16 cellular contexts compared by ENCODE assay signal in genomic region chr2:111678161-111678560, GRCh38.
DNase-seq lines count a peak whose midpoint lies in the region; TF ChIP-seq lines count a peak whose summit lies in the region.
"Had no signal": no experiment of that assay in that cellular context is flagged by ENCODE, and none has a peak within 500 bp of the region (broad histone marks: within the 10 kb centered on the region; RNA-seq: fewer than 3 reads in every experiment).

No MANE protein-coding gene starts in this region.

- H3K27me3 ChIP-seq in BLaER1 (no peaks in the 10 kb centered on the region), KMS-11 (ENCODE audit: insufficient read depth, low read depth) (no peaks in the 10 kb centered on the region), OCI-LY3 (ENCODE audit: low read depth, low read length) (peaks cover 28% of the 10 kb centered on the region)

- H3K27ac Mint-ChIP-seq in nephron = peak overlapping the region; percentile 8 to 24 (median 15)
- H3K27ac Mint-ChIP-seq: CD4-positive, CD25-positive, alpha-beta regulatory T cell had no signal

- H3K9ac ChIP-seq in BLaER1 (no peak overlapping the region), KMS-11 (peak overlapping the region; percentile 15; the same call in 1 of the 2 replicates), OCI-LY3 (ENCODE audit: low read length) (no peak overlapping the region)

- H3K36me3 Mint-ChIP-seq in nephron (ENCODE audit: low read depth) = peaks cover 5% of the 10 kb centered on the region
- H3K36me3 Mint-ChIP-seq: CD4-positive, CD25-positive, alpha-beta regulatory T cell had no signal

- DNase-seq in hepatic stellate cell (ENCODE audit: low spot score) (no peak), germinal center (ENCODE audit: low spot score) (no peak), erythroblast (lab: John Stamatoyannopoulos, UW) (no peak)
- no peak for DNase-seq in activated effector memory CD4-positive, alpha-beta T cell treated with Interleukin-2 at 50 U/mL for 16 hours
- DNase-seq: CD4-positive, CD25-positive, alpha-beta regulatory T cell; KBM-7; NCI-H1417 treated with DMSO at 0.1 percent for 48 hours; NCI-H2081; NCI-H226; NCI-H69; NK-92 treated with Interleukin-12 subunit alpha and Interleukin-12 subunit beta, amount 100 ng/mL, for 24 hours had no signal

- H3K9me3 ChIP-seq in BLaER1 = peaks cover 5% of the 10 kb centered on the region; the same call in 1 of the 2 replicates
- no peaks in the 10 kb centered on the region for H3K9me3 ChIP-seq in OCI-LY3 (ENCODE audit: insufficient read depth, low read length)
- H3K9me3 ChIP-seq: A549 had no signal

- no peaks in the 10 kb centered on the region for H3K36me3 ChIP-seq in BLaER1
- H3K36me3 ChIP-seq in KMS-11 (ENCODE audit: insufficient read depth) = no peaks in the 10 kb centered on the region
- no peaks in the 10 kb centered on the region for H3K36me3 ChIP-seq in OCI-LY3 (replicated peaks; ENCODE audit: low read depth, low read length)

- no peak for TF ChIP-seq POLR2A in erythroblast (IDR thresholded peaks at IDR 0.05; ENCODE audit: low read length)

- H4K20me1 ChIP-seq in BLaER1 = no peaks in the 10 kb centered on the region
- no peaks in the 10 kb centered on the region for H4K20me1 ChIP-seq in KMS-11 (ENCODE audit: insufficient read depth)
- H4K20me1 ChIP-seq in OCI-LY3 (ENCODE audit: insufficient read depth, low read length) = no peaks in the 10 kb centered on the region

- H3K4me1 Mint-ChIP-seq in nephron = peaks cover 50% of the 10 kb centered on the region

- peaks cover 7% of the 10 kb centered on the region for H3K9me3 Mint-ChIP-seq in nephron

- no peak overlapping the region for H3K4me3 ChIP-seq in BLaER1
- no peak overlapping the region for H3K4me3 ChIP-seq in KMS-11 (IDR thresholded peaks at IDR 0.05; ENCODE audit: insufficient read depth, low read depth, low read length)
- peak overlapping the region; percentile 46 for H3K4me3 ChIP-seq in OCI-LY3 (ENCODE audit: low read length)
- H3K4me3 ChIP-seq: A549 had no signal

- TF ChIP-seq CTCF in KMS-11 (conservative IDR thresholded peaks at IDR 0.05; ENCODE audit: low read depth, low read length) (no peak), OCI-LY3 (IDR thresholded peaks at IDR 0.05; ENCODE audit: low read depth, low read length) (no peak), nephron (IDR thresholded peaks at IDR 0.05; ENCODE audit: unreplicated experiment in 3 of 3) (no peak)

- H3K4me2 ChIP-seq in BLaER1 (peak overlapping the region; percentile 38; the same call in 1 of the 2 replicates), KMS-11 (peak overlapping the region; percentile 44), OCI-LY3 (ENCODE audit: low read length) (peak overlapping the region; percentile 65)
- H3K4me2 ChIP-seq: A549 had no signal

- H3K79me2 ChIP-seq in KMS-11 (ENCODE audit: insufficient read depth, low read depth) (no peaks in the 10 kb centered on the region), OCI-LY3 (ENCODE audit: low read length) (no peaks in the 10 kb centered on the region)

- H3K4me1 ChIP-seq in BLaER1 (peaks cover 58% of the 10 kb centered on the region), KMS-11 (ENCODE audit: low read depth, poor library complexity, severe bottlenecking) (peaks cover 60% of the 10 kb centered on the region), OCI-LY3 (ENCODE audit: low read length) (peaks cover 39% of the 10 kb centered on the region)

- H3K27me3 Mint-ChIP-seq in nephron (ENCODE audit: low read depth) = no peaks in the 10 kb centered on the region

- H2AFZ ChIP-seq in KMS-11 (ENCODE audit: low read depth) (peak overlapping the region; percentile 38; the same call in 1 of the 2 replicates), OCI-LY3 (ENCODE audit: low read depth, low read length) (no peak overlapping the region)

- peak overlapping the region; percentile 15; the same call in 1 of the 2 replicates for H3K27ac ChIP-seq in BLaER1
- peak overlapping the region; percentile 53 for H3K27ac ChIP-seq in KMS-11
- H3K27ac ChIP-seq in OCI-LY3 (ENCODE audit: low read length) = no peak overlapping the region

- H3K4me3 Mint-ChIP-seq in nephron = no peak overlapping the region
